8 cellular contexts compared by ENCODE assay signal in genomic region chr16:15682105-15682570, GRCh38. TPM values are rescaled to one million over a fixed set of nuclear protein-coding genes. Genes with fewer than 3 reads are reported as not detected.
DNase-seq lines count a peak whose midpoint lies in the region; ATAC-seq and TF ChIP-seq lines count a peak whose summit lies in the region.

No MANE protein-coding gene starts in this region.

- H3K36me3 ChIP-seq in KMS-11 (ENCODE audit: insufficient read depth) (peaks cover 3% of the 10 kb centered on the region; the same call in 1 of the 2 replicates), trophoblast cell (ENCODE audit: control insufficient read depth in 1 of 2, insufficient read depth in 2 of 2, low read length in 2 of 2) (peaks cover 38 to 40% of the 10 kb centered on the region in 2 experiments)

- H3K4ac ChIP-seq in trophoblast cell (ENCODE audit: low read depth, low read length): no peak overlapping the region

- no peaks in the 10 kb centered on the region for H3K9me3 ChIP-seq in trophoblast cell (ENCODE audit: insufficient read depth, low read depth, low read length)

- TF ChIP-seq POLR2A in erythroblast (IDR thresholded peaks at IDR 0.05; ENCODE audit: low read length): no peak

- H3K4me2 ChIP-seq in KMS-11: no peak overlapping the region
- no peak overlapping the region for H3K4me2 ChIP-seq in trophoblast cell (ENCODE audit: low read length)

- H3K79me1 ChIP-seq in trophoblast cell (ENCODE audit: low read length): no peaks in the 10 kb centered on the region

- H4K12ac ChIP-seq in trophoblast cell (ENCODE audit: low read depth, low read length): no peak overlapping the region

- no peak overlapping the region for H3K23ac ChIP-seq in trophoblast cell (ENCODE audit: low read length)

- no peak overlapping the region for H2AK5ac ChIP-seq in trophoblast cell (ENCODE audit: low read length)

- no CpG with 5 or more reads among the region's 7 CpGs for WGBS in trophoblast cell (ENCODE audit: extremely low coverage, insufficient coverage, insufficient read length)

- H3K9ac ChIP-seq in KMS-11: no peak overlapping the region
- no peak overlapping the region for H3K9ac ChIP-seq in trophoblast cell (ENCODE audit: low read length)

- H4K91ac ChIP-seq in trophoblast cell (ENCODE audit: low read depth, low read length): no peak overlapping the region

- no peaks in the 10 kb centered on the region for H3K79me2 ChIP-seq in KMS-11 (ENCODE audit: insufficient read depth, low read depth)
- no peaks in the 10 kb centered on the region for H3K79me2 ChIP-seq in trophoblast cell (ENCODE audit: control insufficient read depth, insufficient read depth, low read length, poor library complexity)

- H3K14ac ChIP-seq in trophoblast cell (ENCODE audit: low read length): no peak overlapping the region

- H3K27me3 ChIP-seq in KMS-11 (ENCODE audit: insufficient read depth, low read depth) (no peaks in the 10 kb centered on the region), trophoblast cell (ENCODE audit: insufficient read depth, low read length) (no peaks in the 10 kb centered on the region)

- H3K4me3 ChIP-seq in KMS-11 (IDR thresholded peaks at IDR 0.05; ENCODE audit: insufficient read depth, low read depth, low read length): no peak overlapping the region
- no peak overlapping the region for H3K4me3 ChIP-seq in trophoblast cell (ENCODE audit: low read depth, low read length)

- no peak for ATAC-seq in HG02798 (IDR thresholded peaks at IDR 0.05; ENCODE audit: poor library complexity, unreplicated experiment)

- H3K4me1 ChIP-seq in KMS-11 (ENCODE audit: low read depth, poor library complexity, severe bottlenecking) (no peaks in the 10 kb centered on the region), trophoblast cell (ENCODE audit: control insufficient read depth in 1 of 2, insufficient read depth in 2 of 2, low read length in 2 of 2) (no peaks in the 10 kb centered on the region)

- H3K27ac ChIP-seq in KMS-11: 0 out of 2 replicates have a peak overlapping the region, but pooled peaks have one; percentile 7
- H3K27ac ChIP-seq in trophoblast cell (ENCODE audit: low read depth, low read length): no peak overlapping the region

- H2BK120ac ChIP-seq in trophoblast cell (ENCODE audit: insufficient read depth, low read length, poor library complexity): no peak overlapping the region

- no peak overlapping the region for H2AFZ ChIP-seq in KMS-11 (ENCODE audit: low read depth)
- H2AFZ ChIP-seq in trophoblast cell (ENCODE audit: insufficient read depth, low read length, poor library complexity): no peak overlapping the region

- H4K20me1 ChIP-seq in KMS-11 (ENCODE audit: insufficient read depth): no peaks in the 10 kb centered on the region

- no peak overlapping the region for H2BK12ac ChIP-seq in trophoblast cell (ENCODE audit: low read length)

- DNase-seq in EH (ENCODE audit: low read depth) (peak; percentile 81), erythroblast (lab: John Stamatoyannopoulos, UW) (peak; percentile 74 to 85), trophoblast cell (peak; percentile 55 to 76), cerebellar nuclear complex (lab: John Stamatoyannopoulos, UW) (no peak), NCI-H187 treated with DMSO at 0.1 percent for 48 hours (lab: John Stamatoyannopoulos, UW) (no peak)
- peak; percentile 18 to 30 for DNase-seq in activated CD4-positive, alpha-beta T cell treated with anti-CD3 and anti-CD28 coated beads for 4 hours

- TF ChIP-seq CTCF in KMS-11 (conservative IDR thresholded peaks at IDR 0.05; ENCODE audit: low read depth, low read length): peak; percentile 72

- H2BK5ac ChIP-seq in trophoblast cell (ENCODE audit: low read depth, low read length, poor library complexity): no peak overlapping the region

- H3K18ac ChIP-seq in trophoblast cell (ENCODE audit: low read length): no peak overlapping the region

- no peak overlapping the region for H4K8ac ChIP-seq in trophoblast cell (ENCODE audit: low read depth, low read length)

RNA-seq across cellular contexts. Expression of gene NDE1, which starts 32.1 kb away (rescaled TPM):
- 24.0 and 27.2 TPM in 2 replicates for polyA plus RNA-seq in trophoblast cell (2013)

RNA-seq across cellular contexts. Expression of gene MARF1, which starts 39.2 kb away (rescaled TPM):
- 18.2 and 20.2 TPM in 2 replicates for polyA plus RNA-seq in trophoblast cell (2013)

Comparison
In these comparisons a context has a peak if more than half of its experiments do, and no peak if none do; other contexts are left out.
1. DNase-seq: peak in EH (single experiment), activated CD4-positive, alpha-beta T cell treated with anti-CD3 and anti-CD28 coated beads for 4 hours (2 of 2), erythroblast (2 of 2) and trophoblast cell (2 of 2); none in cerebellar nuclear complex (0 of 2) and NCI-H187 treated with DMSO at 0.1 percent for 48 hours (single experiment).